Comparison of ENCODE assay signal across 1 cellular context in the genomic region with DNA sequence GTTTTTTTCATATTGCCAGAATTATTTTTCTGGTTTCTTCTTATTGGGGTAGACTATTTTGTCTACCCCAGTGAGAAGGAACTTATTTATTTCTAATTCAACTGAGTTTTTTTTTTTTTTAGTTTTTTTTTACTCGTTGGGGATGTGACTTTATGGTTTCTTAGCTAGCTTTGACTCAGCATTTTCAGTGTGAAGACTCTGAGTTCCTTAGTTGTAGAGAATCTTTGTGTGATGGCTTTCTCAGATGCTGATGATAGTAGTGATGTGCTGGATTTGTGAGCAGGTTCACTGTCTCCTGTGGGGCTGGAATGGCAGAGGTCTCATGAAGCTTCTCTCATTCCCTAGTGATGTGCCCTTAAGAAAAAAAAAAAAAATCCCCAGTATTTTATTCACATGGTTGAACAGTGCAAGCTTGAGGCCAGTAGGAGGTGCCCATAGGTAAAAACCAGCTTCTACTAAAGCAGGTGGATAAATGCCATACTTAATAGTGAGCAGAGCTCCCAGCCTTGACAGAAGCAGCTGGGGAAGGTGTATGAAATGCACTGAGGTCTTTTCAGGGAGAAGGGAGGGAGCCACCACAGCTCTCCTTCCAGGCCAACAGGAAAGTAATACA.
TF ChIP-seq lines count a peak whose summit lies in the region.

No MANE protein-coding gene starts in this region.

TF ChIP-seq in GM23338, 12 proteins besides CTCF, POLR2A, EP300 and RAD21 (continued from another document):
- TF ChIP-seq REST (IDR thresholded peaks at IDR 0.05; ENCODE audit: unreplicated experiment) (no peak), STAT1 (IDR thresholded peaks at IDR 0.05; ENCODE audit: unreplicated experiment) (no peak), EZH2 (IDR thresholded peaks at IDR 0.05; ENCODE audit: low read depth, unreplicated experiment) (no peak), ZNF114 (CRISPR knock-in tag; IDR thresholded peaks at IDR 0.05) (no peak), POLR2AphosphoS5 (IDR thresholded peaks at IDR 0.05; ENCODE audit: low read depth) (no peak), ZNF331 (CRISPR knock-in tag; IDR thresholded peaks at IDR 0.05; ENCODE audit: low read depth) (no peak), JUNB (IDR thresholded peaks at IDR 0.05; ENCODE audit: unreplicated experiment) (no peak)
TF ChIP-seq in GM23338: peak in this region for 0.
